8 cellular contexts compared by ENCODE assay signal in genomic region chr7:131329176-131329570, GRCh38. TPM values are rescaled to one million over a fixed set of nuclear protein-coding genes. Genes with fewer than 3 reads are reported as not detected.
DNase-seq lines count a peak whose midpoint lies in the region; TF ChIP-seq lines count a peak whose summit lies in the region.

No MANE protein-coding gene starts in this region.

- peak overlapping the region; percentile 95 for H3K4me3 ChIP-seq in choroid plexus epithelial cell (ENCODE audit: low read depth, low read length)

- no peaks in the 10 kb centered on the region for H3K27me3 Mint-ChIP-seq in IgD-negative memory B cell

- H3K9me3 Mint-ChIP-seq in IgD-negative memory B cell, result no peaks in the 10 kb centered on the region

- DNase-seq in AG08396 (ENCODE audit: low spot score), result peak; percentile 8
- DNase-seq in choroid plexus epithelial cell (ENCODE audit: low read depth), result no peak
- peak; percentile 27 for DNase-seq in myocyte (ENCODE audit: low read depth)
- no peak for DNase-seq in NOMO-1 treated with DMSO at 0.1 percent for 48 hours (lab: John Stamatoyannopoulos, UW; ENCODE audit: unreplicated experiment)
- DNase-seq in NCI-H748 treated with DMSO at 0.1 percent for 48 hours (lab: John Stamatoyannopoulos, UW), result no peak
- no peak for DNase-seq in NCI-H187 treated with DMSO at 0.1 percent for 48 hours (lab: John Stamatoyannopoulos, UW)
- no peak for DNase-seq in stimulated activated CD4-positive, alpha-beta T cell treated with anti-CD3 and anti-CD28 coated beads, Interleukin-4, amount 100 ng/mL, for 24 hours

- H3K36me3 Mint-ChIP-seq in IgD-negative memory B cell, result peaks cover 6% of the 10 kb centered on the region

- H3K4me3 Mint-ChIP-seq in IgD-negative memory B cell, result peak overlapping the region; percentile 92 to 99 (median 98)

- peaks cover 34 to 51% (median 43%) of the 10 kb centered on the region in 3 donors for H3K4me1 Mint-ChIP-seq in IgD-negative memory B cell

- TF ChIP-seq CTCF in choroid plexus epithelial cell (conservative IDR thresholded peaks at IDR 0.05; ENCODE audit: low read depth, low read length), result no peak

- H3K27ac Mint-ChIP-seq in IgD-negative memory B cell, result peak overlapping the region in 2 of 3 donors; percentile 64 to 96

RNA-seq across cellular contexts. Expression of gene MKLN1, which starts 1.5 kb away (rescaled TPM):
- polyA plus RNA-seq in IgD-negative memory B cell, result 19.3 TPM
- total RNA-seq in myocyte, result 38.0 and 38.5 TPM in 2 replicates
- 16.4 TPM for polyA plus RNA-seq in myocyte (2012)

Comparison
In these comparisons a context has a peak if more than half of its experiments do, and no peak if none do; other contexts are left out.
1. DNase-seq: peak in AG08396 (single experiment) and myocyte (single experiment); none in choroid plexus epithelial cell (single experiment), NOMO-1 treated with DMSO at 0.1 percent for 48 hours (single experiment), NCI-H748 treated with DMSO at 0.1 percent for 48 hours (single experiment), NCI-H187 treated with DMSO at 0.1 percent for 48 hours (single experiment) and stimulated activated CD4-positive, alpha-beta T cell treated with anti-CD3 and anti-CD28 coated beads, Interleukin-4, amount 100 ng/mL, for 24 hours (single experiment).